Comparison of ENCODE assay signal across 26 cellular contexts in the genomic region with DNA sequence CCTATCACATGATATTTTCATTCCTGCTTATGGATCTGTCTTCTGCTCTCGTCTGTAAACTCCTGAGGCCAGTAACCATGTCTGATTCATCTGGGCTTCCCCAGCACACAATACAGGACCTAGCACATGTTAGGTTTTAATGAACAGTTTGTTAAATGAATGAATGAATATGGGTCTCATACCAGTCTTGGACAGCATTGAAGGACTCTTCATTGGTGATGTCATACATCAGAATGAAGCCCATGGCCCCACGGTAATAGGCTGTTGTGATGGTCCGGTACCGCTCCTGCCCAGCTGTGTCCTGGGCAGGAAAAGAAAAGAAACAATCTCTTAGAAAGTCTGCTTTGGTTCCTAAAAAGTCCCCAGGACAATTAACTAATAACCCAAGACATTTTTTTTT. TPM values are rescaled to one million over a fixed set of nuclear protein-coding genes. Genes with fewer than 3 reads are reported as not detected.
DNase-seq lines count a peak whose midpoint lies in the region; ATAC-seq, FAIRE-seq and TF ChIP-seq lines count a peak whose summit lies in the region.
"Had no signal": no experiment of that assay in that cellular context is flagged by ENCODE, and none has a peak within 500 bp of the region (broad histone marks: within the 10 kb centered on the region; RNA-seq: fewer than 3 reads in every experiment).

No MANE protein-coding gene starts in this region.

- FAIRE-seq in RCC 7860 (lab: Jason Lieb, UNC) = no peak
- FAIRE-seq: A204.1, GM12878, GM12892, GM18507 had no signal

- H3K9me3 Mint-ChIP-seq in HFFc6 (peaks cover 14% of the 10 kb centered on the region), WTC11 (peaks cover 13% of the 10 kb centered on the region)

- peak overlapping the region; percentile 34; the same call in 1 of the 2 replicates for H3K27ac Mint-ChIP-seq in HFFc6
- H3K27ac Mint-ChIP-seq in WTC11 = 0 out of 2 replicates have a peak overlapping the region, but pooled peaks have one; percentile 75
- H3K27ac Mint-ChIP-seq: CD14-positive monocyte; CD4-positive, alpha-beta memory T cell; CD4-positive, CD25-positive, alpha-beta regulatory T cell; CD8-positive, alpha-beta memory T cell had no signal

- TF ChIP-seq CTCF in HEK293 (tag by site-specific recombination; IDR thresholded peaks at IDR 0.05) = no peak
- no peak for TF ChIP-seq CTCF in HFFc6 (IDR thresholded peaks at IDR 0.05)
- TF ChIP-seq CTCF in WTC11 (IDR thresholded peaks at IDR 0.05) = no peak

- CTCF ChIA-PET in HEK293 (lab: Yijun Ruan, JAX) = interaction anchor here (0.7 to 1.1 kb wide), 2 partner anchors 29 to 1271 kb away, joined by 3 to 4 read pairs; no protein-coding TSS in a partner anchor
- CTCF ChIA-PET in WTC11 (lab: Charles Lee) = no interaction called here

- no peak for DNase-seq in HFFc6
- no peak for DNase-seq in WTC11 (ENCODE audit: low spot score)
- no peak for DNase-seq in activated CD4-positive, alpha-beta T cell treated with anti-CD3 and anti-CD28 coated beads, Interleukin-2, amount 50 U/mL, for 48 hours
- no peak for DNase-seq in RCC 7860 (ENCODE audit: low spot score)
- DNase-seq: 8988T; ACHN; BE2C; C1 segment of cervical spinal cord; CD4-positive, alpha-beta memory T cell; CD4-positive, CD25-positive, alpha-beta regulatory T cell; CD8-positive, alpha-beta memory T cell; COR-L47; DMS 273 treated with DMSO at 0.1 percent for 48 hours; DMS153; DMS53; DMS79; DND-41; GDM1 had no signal

- H3K4me3 Mint-ChIP-seq in HFFc6 = no peak overlapping the region
- no peak overlapping the region for H3K4me3 Mint-ChIP-seq in WTC11
- H3K4me3 Mint-ChIP-seq: CD14-positive monocyte; CD4-positive, alpha-beta memory T cell; CD4-positive, CD25-positive, alpha-beta regulatory T cell; CD8-positive, alpha-beta memory T cell had no signal

- no peak overlapping the region for H3K4me3 ChIP-seq in HEK293 (ENCODE audit: low read depth, low read length)
- H3K4me3 ChIP-seq: BLaER1, GM12878 had no signal

- no peaks in the 10 kb centered on the region for H3K9me3 ChIP-seq in HEK293 (ENCODE audit: control insufficient read depth, insufficient read depth, low read depth, low read length)
- H3K9me3 ChIP-seq: BE2C had no signal

- peaks cover 0 to 22% of the 10 kb centered on the region in 2 experiments; a peak in 1 of 3 replicates for H3K36me3 ChIP-seq in HEK293 (ENCODE audit: control insufficient read depth in 2 of 2, insufficient read depth in 1 of 2, low read length in 2 of 2)
- H3K36me3 ChIP-seq: BE2C, BLaER1 had no signal

- H3K4me1 Mint-ChIP-seq in HFFc6 (ENCODE audit: low read depth) (peaks cover 46% of the 10 kb centered on the region), WTC11 (no peaks in the 10 kb centered on the region)
- H3K4me1 Mint-ChIP-seq: CD14-positive monocyte; CD4-positive, alpha-beta memory T cell; CD4-positive, CD25-positive, alpha-beta regulatory T cell; CD8-positive, alpha-beta memory T cell had no signal

- H3K36me3 Mint-ChIP-seq in HFFc6 (ENCODE audit: low read depth) = peaks cover 46% of the 10 kb centered on the region
- H3K36me3 Mint-ChIP-seq in WTC11 = peaks cover 40% of the 10 kb centered on the region
- H3K36me3 Mint-ChIP-seq: CD14-positive monocyte; CD4-positive, CD25-positive, alpha-beta regulatory T cell had no signal

- H3K4me1 ChIP-seq in HEK293 (ENCODE audit: control insufficient read depth, insufficient read depth, low read length) = no peaks in the 10 kb centered on the region
- H3K4me1 ChIP-seq: BE2C, BLaER1 had no signal

- ATAC-seq in WTC11 (no peak), HG02759 (IDR thresholded peaks at IDR 0.05; ENCODE audit: unreplicated experiment) (no peak)
- ATAC-seq: GM12878 had no signal

- POLR2A ChIA-PET in HEK293 (lab: Yijun Ruan, JAX) = no interaction called here
- POLR2A ChIA-PET in WTC11 (lab: Charles Lee) = no interaction called here

- no peak overlapping the region for H3K27ac ChIP-seq in HEK293 (ENCODE audit: extremely low read depth, low read depth, low read length)
- H3K27ac ChIP-seq: BLaER1 had no signal

- no peaks in the 10 kb centered on the region; the same call in 1 of the 2 replicates for H3K27me3 Mint-ChIP-seq in HFFc6 (ENCODE audit: insufficient read depth)
- H3K27me3 Mint-ChIP-seq in WTC11 (ENCODE audit: low read depth) = no peaks in the 10 kb centered on the region

TF ChIP-seq in HEK293, 187 proteins besides CTCF, POLR2A, EP300 and RAD21:
- TF ChIP-seq ZNF138 (tag by site-specific recombination; IDR thresholded peaks at IDR 0.05; ENCODE audit: borderline replicate concordance) = no peak
- TF ChIP-seq, protein P1, sequence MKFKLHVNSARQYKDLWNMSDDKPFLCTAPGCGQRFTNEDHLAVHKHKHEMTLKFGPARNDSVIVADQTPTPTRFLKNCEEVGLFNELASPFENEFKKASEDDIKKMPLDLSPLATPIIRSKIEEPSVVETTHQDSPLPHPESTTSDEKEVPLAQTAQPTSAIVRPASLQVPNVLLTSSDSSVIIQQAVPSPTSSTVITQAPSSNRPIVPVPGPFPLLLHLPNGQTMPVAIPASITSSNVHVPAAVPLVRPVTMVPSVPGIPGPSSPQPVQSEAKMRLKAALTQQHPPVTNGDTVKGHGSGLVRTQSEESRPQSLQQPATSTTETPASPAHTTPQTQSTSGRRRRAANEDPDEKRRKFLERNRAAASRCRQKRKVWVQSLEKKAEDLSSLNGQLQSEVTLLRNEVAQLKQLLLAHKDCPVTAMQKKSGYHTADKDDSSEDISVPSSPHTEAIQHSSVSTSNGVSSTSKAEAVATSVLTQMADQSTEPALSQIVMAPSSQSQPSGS (tag by site-specific recombination; IDR thresholded peaks at IDR 0.05; ENCODE audit: low read depth) = peak; percentile 58; the same call in 1 of the 2 replicates
- TF ChIP-seq, protein P2, sequence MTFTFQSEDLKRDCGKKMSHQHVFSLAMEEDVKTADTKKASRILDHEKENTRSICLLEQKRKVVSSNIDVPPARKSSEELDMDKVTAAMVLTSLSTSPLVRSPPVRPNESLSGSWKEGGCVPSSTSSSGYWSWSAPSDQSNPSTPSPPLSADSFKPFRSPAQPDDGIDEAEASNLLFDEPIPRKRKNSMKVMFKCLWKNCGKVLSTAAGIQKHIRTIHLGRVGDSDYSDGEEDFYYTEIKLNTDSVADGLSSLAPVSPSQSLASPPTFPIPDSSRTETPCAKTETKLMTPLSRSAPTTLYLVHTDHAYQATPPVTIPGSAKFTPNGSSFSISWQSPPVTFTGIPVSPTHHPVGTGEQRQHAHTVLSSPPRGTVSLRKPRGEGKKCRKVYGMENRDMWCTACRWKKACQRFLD (tag by site-specific recombination; IDR thresholded peaks at IDR 0.05) = no peak
- TF ChIP-seq ZNF266 (tag by site-specific recombination; IDR thresholded peaks at IDR 0.05; ENCODE audit: low read depth) = no peak

TF ChIP-seq in WTC11, 78 proteins besides CTCF, POLR2A, EP300 and RAD21:
- TF ChIP-seq JAZF1 (CRISPR knock-in tag; IDR thresholded peaks at IDR 0.05) = no peak

RNA-seq across cellular contexts. Expression of a gene that starts 53.4 kb away (rescaled TPM):
- 100 to 1,000 TPM; 138 to 174 (median 157) TPM for total RNA-seq in HFFc6 (2021; fragmentation: NEBNext Ultra II Directional; extraction: Animal tissue kit (Norgen Biotek cat#: 25700))
- 33.7 to 36.9 TPM (median 34.1 TPM) in 3 replicates for total RNA-seq in WTC11 (2021)
- total RNA-seq: CD4-positive, CD25-positive, alpha-beta regulatory T cell had no signal

RNA-seq across cellular contexts. Expression of a gene that starts 58.6 kb away (rescaled TPM):
- 100 to 1,000 TPM; 186 to 207 (median 193) TPM for total RNA-seq in HFFc6 (2021; fragmentation: NEBNext Ultra II Directional; extraction: Animal tissue kit (Norgen Biotek cat#: 25700))
- 172 to 201 TPM (median 179 TPM) in 3 replicates for total RNA-seq in WTC11 (2021)
